1 cellular context compared by ENCODE assay signal in genomic region chr19:53868892-53869804, GRCh38.
TF ChIP-seq lines count a peak whose summit lies in the region.

No MANE protein-coding gene starts in this region.

TF ChIP-seq in K562, 482 proteins besides CTCF, POLR2A, EP300 and RAD21 (continued from another document and continues in another):
- 0 out of 4 replicates have a peak, but pooled peaks of 1 of the 2 experiments have one; percentile 51 for TF ChIP-seq UBTF (IDR thresholded peaks at IDR 0.05; ENCODE audit: borderline replicate concordance in 1 of 2, low read depth in 2 of 2, low read length in 2 of 2)
- no peak for TF ChIP-seq MTF1 (CRISPR knock-in tag; IDR thresholded peaks at IDR 0.05; ENCODE audit: borderline replicate concordance)
- no peak for TF ChIP-seq DEAF1 (CRISPR knock-in tag; IDR thresholded peaks at IDR 0.05)
- peak in 2 of 3 experiments; percentile 23 to 32 for TF ChIP-seq YY1 (IDR thresholded peaks at IDR 0.05; ENCODE audit: borderline replicate concordance in 1 of 3, control insufficient read depth in 1 of 3, extremely low read depth in 1 of 3, insufficient read depth in 3 of 3, insufficient read length in 1 of 3, insufficient replicate concordance in 2 of 3, low read depth in 1 of 3, low read length in 2 of 3)
- no peak for TF ChIP-seq CEBPB (tag; IDR thresholded peaks at IDR 0.05)
- no peak for TF ChIP-seq EWSR1 (IDR thresholded peaks at IDR 0.05; ENCODE audit: borderline replicate concordance, low read depth, partially characterized antibody)
- TF ChIP-seq ZNF445 (CRISPR knock-in tag; IDR thresholded peaks at IDR 0.05; ENCODE audit: low read depth): no peak
- no peak for TF ChIP-seq ETV5 (CRISPR knock-in tag; IDR thresholded peaks at IDR 0.05; ENCODE audit: low read depth)
- TF ChIP-seq PBX2 (CRISPR knock-in tag; IDR thresholded peaks at IDR 0.05; ENCODE audit: low read depth): no peak
- no peak for TF ChIP-seq PBX2 (tag; conservative IDR thresholded peaks at IDR 0.05; ENCODE audit: low read depth)
- no peak for TF ChIP-seq HNRNPLL (IDR thresholded peaks at IDR 0.05; ENCODE audit: low read depth, low read length, poor library complexity, severe bottlenecking)
- TF ChIP-seq XRCC3 (IDR thresholded peaks at IDR 0.05): no peak
- TF ChIP-seq ZNF324 (CRISPR knock-in tag; IDR thresholded peaks at IDR 0.05): no peak
- no peak for TF ChIP-seq ZNF41 (CRISPR knock-in tag; conservative IDR thresholded peaks at IDR 0.05)
- peak; percentile 27 for TF ChIP-seq POLR2H (tag; IDR thresholded peaks at IDR 0.05; ENCODE audit: low read depth)
- no peak for TF ChIP-seq ATF1 (CRISPR knock-in tag; IDR thresholded peaks at IDR 0.05)
- peak; percentile 69 for TF ChIP-seq ATF1 (tag; IDR thresholded peaks at IDR 0.05)
- TF ChIP-seq CBX5 (IDR thresholded peaks at IDR 0.05; ENCODE audit: borderline replicate concordance, low read depth): no peak
- no peak for TF ChIP-seq ZBTB5 (IDR thresholded peaks at IDR 0.05)
- TF ChIP-seq SIN3B (IDR thresholded peaks at IDR 0.05; ENCODE audit: low read depth): no peak; the same call in 1 of the 2 replicates
- TF ChIP-seq ZNF707 (CRISPR knock-in tag; conservative IDR thresholded peaks at IDR 0.05): no peak
- TF ChIP-seq MXD1 (CRISPR knock-in tag; IDR thresholded peaks at IDR 0.05; ENCODE audit: borderline replicate concordance, poor library complexity, severe bottlenecking): no peak
- no peak; the same call in 1 of the 2 replicates for TF ChIP-seq ZBTB1 (CRISPR knock-in tag; IDR thresholded peaks at IDR 0.05; ENCODE audit: borderline replicate concordance, low read depth)
- no peak for TF ChIP-seq ZBTB49 (CRISPR knock-in tag; IDR thresholded peaks at IDR 0.05; ENCODE audit: borderline replicate concordance)
- TF ChIP-seq MTA2 (IDR thresholded peaks at IDR 0.05; ENCODE audit: low read depth): peak; percentile 47; the same call in 1 of the 2 replicates
- peak; percentile 92; the same call in 1 of the 2 replicates for TF ChIP-seq PHF21A (IDR thresholded peaks at IDR 0.05; ENCODE audit: borderline replicate concordance, low read depth)
- no peak; the same call in 1 of the 2 replicates for TF ChIP-seq PHF8 (IDR thresholded peaks at IDR 0.05; ENCODE audit: borderline replicate concordance, low read length)
- peak; percentile 20; the same call in 1 of the 2 replicates for TF ChIP-seq JUND (IDR thresholded peaks at IDR 0.05; ENCODE audit: borderline replicate concordance, low read depth, low read length)
- no peak; the same call in 2 of the 3 replicates for TF ChIP-seq JUND (tag; IDR thresholded peaks at IDR 0.05; ENCODE audit: borderline replicate concordance, low read depth, low read length)
- no peak for TF ChIP-seq EHMT2 (IDR thresholded peaks at IDR 0.05)
- peak; percentile 50 for TF ChIP-seq SAP30 (IDR thresholded peaks at IDR 0.05; ENCODE audit: borderline replicate concordance, insufficient read depth, low read depth, low read length, poor library complexity, severe bottlenecking)
- no peak for TF ChIP-seq TSC22D4 (tag; IDR thresholded peaks at IDR 0.05)
- no peak for TF ChIP-seq MITF (IDR thresholded peaks at IDR 0.05)
- TF ChIP-seq TARDBP (IDR thresholded peaks at IDR 0.05): peak; percentile 89
- TF ChIP-seq SMC3 (conservative IDR thresholded peaks at IDR 0.05; ENCODE audit: insufficient read depth, low read depth, low read length): no peak
- no peak for TF ChIP-seq TAF15 (IDR thresholded peaks at IDR 0.05; ENCODE audit: low read depth, low read length)
- peak; percentile 64 for TF ChIP-seq KLF1 (tag; IDR thresholded peaks at IDR 0.05)
- no peak for TF ChIP-seq HDGF (IDR thresholded peaks at IDR 0.05)
- no peak for TF ChIP-seq RBM39 (optimal IDR thresholded peaks at IDR 0.05; ENCODE audit: low read depth, low read length)
- peak; percentile 90; the same call in 1 of the 2 replicates for TF ChIP-seq GATAD2B (IDR thresholded peaks at IDR 0.05; ENCODE audit: borderline replicate concordance)
- no peak for TF ChIP-seq ATF2 (CRISPR knock-in tag; IDR thresholded peaks at IDR 0.05)
- TF ChIP-seq BRD4 (IDR thresholded peaks at IDR 0.05): no peak
- TF ChIP-seq MAFK (IDR thresholded peaks at IDR 0.05; ENCODE audit: low read length): no peak
- no peak for TF ChIP-seq XRCC4 (IDR thresholded peaks at IDR 0.05; ENCODE audit: extremely low read depth, insufficient read depth, insufficient read length)
- peak in 1 of 2 experiments; percentile 40; a peak in 1 of 4 replicates for TF ChIP-seq ZNF639 (CRISPR knock-in tag; conservative IDR thresholded peaks at IDR 0.05 in 1 of 2, IDR thresholded peaks at IDR 0.05 in 1 of 2)
- no peak for TF ChIP-seq ZNF507 (tag; conservative IDR thresholded peaks at IDR 0.05)
- TF ChIP-seq PREB (CRISPR knock-in tag; IDR thresholded peaks at IDR 0.05): no peak
